ENCODE assay signal across 12 cellular contexts in the genomic region with DNA sequence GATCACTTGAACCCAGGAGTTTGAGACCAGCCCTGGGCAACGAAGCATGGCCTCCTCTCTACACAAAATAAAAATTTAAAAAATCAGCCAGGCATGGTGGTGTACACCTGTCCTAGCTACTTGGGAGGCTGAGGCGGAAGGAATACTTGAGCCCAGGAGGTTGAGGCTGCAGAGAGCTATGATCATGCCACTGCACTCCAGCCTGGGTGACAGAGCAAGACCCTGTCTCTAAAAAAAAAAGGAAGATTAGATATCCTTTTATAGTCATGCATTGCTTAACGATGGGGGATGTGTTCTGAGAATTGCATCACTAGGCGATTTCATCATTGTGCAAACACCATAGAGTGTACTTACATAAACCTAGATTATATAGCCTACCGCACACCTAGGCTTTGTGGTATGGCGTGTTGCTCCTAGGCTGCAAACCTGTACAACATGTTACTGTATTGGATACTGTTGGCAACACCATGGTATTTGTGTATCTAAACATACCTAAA. TPM values are rescaled to one million over a fixed set of nuclear protein-coding genes. Genes with fewer than 3 reads are reported as not detected.
DNase-seq lines count a peak whose midpoint lies in the region; ATAC-seq and TF ChIP-seq lines count a peak whose summit lies in the region.
"Had no signal": no experiment of that assay in that cellular context is flagged by ENCODE, and none has a peak within 500 bp of the region (broad histone marks: within the 10 kb centered on the region; RNA-seq: fewer than 3 reads in every experiment).

No MANE protein-coding gene starts in this region.

- no peak overlapping the region for H3K27ac ChIP-seq in RWPE2 (ENCODE audit: poor library complexity, severe bottlenecking)
- H3K27ac ChIP-seq in upper lobe of left lung = peak overlapping the region; percentile 37 to 77 (median 44)
- H3K27ac ChIP-seq: skin epidermis, thyroid gland had no signal

- TF ChIP-seq EP300 in upper lobe of left lung (IDR thresholded peaks at IDR 0.05) = peak in 1 of 4 donors; percentile 76

- DNase-seq in SHP77 (lab: John Stamatoyannopoulos, UW) (peak; percentile 14 to 22), SHP77 treated with DMSO at 0.1 percent for 48 hours (lab: John Stamatoyannopoulos, UW) (no peak), RWPE2 (ENCODE audit: low spot score) (no peak), left colon (no peak), upper lobe of left lung (peak in 1 of 2 donors; percentile 61), NCI-H1092 (lab: John Stamatoyannopoulos, UW) (no peak), GDM1 (lab: John Stamatoyannopoulos, UW) (no peak), pons (ENCODE audit: low spot score) (no peak)
- DNase-seq: NCI-H2081 treated with DMSO at 0.1 percent for 48 hours, thyroid gland had no signal

- peaks cover 17% of the 10 kb centered on the region for H3K4me1 ChIP-seq in RWPE2 (ENCODE audit: insufficient read depth, poor library complexity, severe bottlenecking)
- peaks cover 9 to 30% (median 19%) of the 10 kb centered on the region in 4 donors for H3K4me1 ChIP-seq in upper lobe of left lung
- H3K4me1 ChIP-seq: HAP-1 had no signal

- H3K4me3 ChIP-seq in RWPE2 (ENCODE audit: severe bottlenecking) (no peak overlapping the region), upper lobe of left lung (no peak overlapping the region)
- H3K4me3 ChIP-seq: HAP-1, skin epidermis, thyroid gland had no signal

- no peak for TF ChIP-seq CTCF in RWPE2 (IDR thresholded peaks at IDR 0.05; ENCODE audit: poor library complexity, severe bottlenecking)
- no peak for TF ChIP-seq CTCF in upper lobe of left lung (IDR thresholded peaks at IDR 0.05)

- WGBS in upper lobe of left lung, 2 donors = 43 to 65% methylated on average over 6 of the region's 6 CpGs

- intact Hi-C loops in left colon (cut with DNase I, micrococcal nuclease) = no loop called here

- peaks cover 84% of the 10 kb centered on the region for H3K36me3 ChIP-seq in RWPE2 (ENCODE audit: low read depth)
- H3K36me3 ChIP-seq in upper lobe of left lung = peaks cover 56 to 100% (median 91%) of the 10 kb centered on the region in 4 donors

- TF ChIP-seq POLR2A in upper lobe of left lung (IDR thresholded peaks at IDR 0.05) = no peak

- H3K27me3 ChIP-seq in RWPE2 (ENCODE audit: insufficient read depth, poor library complexity, severe bottlenecking) (no peaks in the 10 kb centered on the region), upper lobe of left lung (no peaks in the 10 kb centered on the region)
- H3K27me3 ChIP-seq: thyroid gland had no signal

- ATAC-seq in RWPE2 (ENCODE audit: low read depth) (peak; percentile 86), left colon (peak; percentile 88), upper lobe of left lung (ENCODE audit: low FRiP score in 2 of 2) (peak; percentile 57 to 78)

- no peaks in the 10 kb centered on the region for H3K9me3 ChIP-seq in RWPE2 (ENCODE audit: severe bottlenecking)
- no peaks in the 10 kb centered on the region for H3K9me3 ChIP-seq in upper lobe of left lung
- H3K9me3 ChIP-seq: HAP-1, thyroid gland had no signal

RNA-seq across cellular contexts. Expression of gene ALAS1, which starts 12.6 kb away (rescaled TPM):
- total RNA-seq in left colon (100 to 1,000 TPM; 128 to 150 TPM), upper lobe of left lung (10 to 100 TPM; 53.2 to 97.3 (median 74.0) TPM)

RNA-seq across cellular contexts. Expression of gene TLR9, which starts 14.8 kb away (rescaled TPM):
- total RNA-seq in left colon = under 1 TPM in 1 of 2 donors, not detected in 1; 0.42 TPM
- total RNA-seq in upper lobe of left lung = 1 to 10 TPM in 1 of 6 donors, under 1 TPM in 1, not detected in 4; 0.29 to 1.1 TPM

RNA-seq across cellular contexts. Expression of gene TWF2, which starts 28.4 kb away (rescaled TPM):
- total RNA-seq in left colon (10 to 100 TPM; 37.8 to 53.9 TPM), upper lobe of left lung (10 to 100 TPM; 31.9 to 83.5 (median 66.6) TPM)

RNA-seq across cellular contexts. Expression of gene PPM1M, which starts 35.0 kb away (rescaled TPM):
- total RNA-seq in left colon (1 to 10 TPM; 2.9 to 9.3 TPM), upper lobe of left lung (10 to 100 TPM; 18.7 to 68.1 (median 47.8) TPM)

RNA-seq across cellular contexts. Expression of gene POC1A, which starts 56.4 kb away (rescaled TPM):
- total RNA-seq in left colon (1 to 10 TPM; 4.3 to 7.4 TPM), upper lobe of left lung (1 to 10 TPM; 1.0 to 4.2 (median 2.8) TPM)

Comparison
In these comparisons a context has a peak if more than half of its experiments do, and no peak if none do; other contexts are left out.
1. DNase-seq: peak in SHP77 (2 of 2); none in SHP77 treated with DMSO at 0.1 percent for 48 hours (single experiment), RWPE2 (single experiment), left colon (0 of 2), NCI-H1092 (single experiment), GDM1 (single experiment) and pons (single experiment).
2. Peak in every context shown above with its lines, with median percentiles within 50 percentile points of each other: ATAC-seq.